ENCODE assay signal across 24 cellular contexts in the genomic region with DNA sequence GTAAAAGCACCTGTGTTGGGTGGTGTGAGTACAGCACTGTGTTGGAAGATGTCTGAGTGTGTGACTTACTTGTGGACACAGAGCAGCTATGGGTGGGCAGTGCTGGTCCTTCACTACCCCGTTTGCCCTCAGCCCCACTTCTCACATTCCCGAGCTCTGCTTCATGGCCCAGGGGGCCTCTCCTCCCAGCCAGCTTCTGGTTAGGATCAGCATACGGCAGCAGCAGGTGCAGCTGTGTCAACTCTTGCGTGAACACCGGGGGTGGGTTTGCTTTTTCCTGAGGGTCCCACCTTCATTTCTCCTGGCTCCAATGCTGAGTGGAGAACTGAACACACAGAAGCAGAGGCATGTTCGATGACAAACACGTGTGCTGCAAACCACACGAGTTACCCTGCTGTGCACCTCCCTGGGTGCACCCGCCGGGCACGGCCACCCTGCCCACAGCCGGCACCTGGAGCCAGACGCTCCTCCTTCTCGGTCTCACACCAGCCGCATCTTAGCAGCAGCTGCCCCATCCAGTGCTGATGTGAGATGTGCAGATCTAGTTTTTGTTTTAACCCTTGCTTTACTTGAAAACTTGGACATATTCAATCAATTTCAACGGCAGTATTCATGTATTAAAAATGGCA. TPM values are rescaled to one million over a fixed set of nuclear protein-coding genes. Genes with fewer than 3 reads are reported as not detected.
DNase-seq lines count a peak whose midpoint lies in the region; ATAC-seq, FAIRE-seq and TF ChIP-seq lines count a peak whose summit lies in the region.
"Had no signal": no experiment of that assay in that cellular context is flagged by ENCODE, and none has a peak within 500 bp of the region (broad histone marks: within the 10 kb centered on the region; RNA-seq: fewer than 3 reads in every experiment).

No MANE protein-coding gene starts in this region.

- H3K4me1 ChIP-seq in HepG2 (ENCODE audit: insufficient read depth, low read length) (no peaks in the 10 kb centered on the region), PC-9 (replicated peaks; ENCODE audit: insufficient read depth) (no peaks in the 10 kb centered on the region)
- H3K4me1 ChIP-seq: right lobe of liver had no signal

- H4K20me1 ChIP-seq in HepG2 (ENCODE audit: insufficient read depth, low read length) = peaks cover 4% of the 10 kb centered on the region; the same call in 1 of the 2 replicates
- H4K20me1 ChIP-seq in PC-9 (ENCODE audit: insufficient read depth) = peaks cover 3% of the 10 kb centered on the region

- H3K4me3 ChIP-seq in HepG2 (replicated peaks in 1 of 3; ENCODE audit: insufficient read depth in 1 of 3, low read depth in 2 of 3, low read length in 3 of 3) (no peak overlapping the region), PC-9 (no peak overlapping the region)
- H3K4me3 ChIP-seq: right lobe of liver had no signal

- no peak for TF ChIP-seq POLR2A in HepG2 (IDR thresholded peaks at IDR 0.05; ENCODE audit: insufficient read depth in 1 of 2, low read depth in 2 of 2, low read length in 2 of 2)

- BruUV-seq in HepG2 (replicated peaks; lab: Mats Ljungman, UMichigan) (no TSS peak), PC-9 (replicated peaks; lab: Mats Ljungman, UMichigan) (no TSS peak)

- H3K9me3 ChIP-seq in HepG2 (ENCODE audit: low read length) (peaks cover 25% of the 10 kb centered on the region), PC-9 (ENCODE audit: insufficient read depth, low read depth) (peaks cover 30% of the 10 kb centered on the region)
- H3K9me3 ChIP-seq: right lobe of liver had no signal

- peaks cover 23% of the 10 kb centered on the region for H3F3A ChIP-seq in PC-9 (ENCODE audit: insufficient read depth, low read depth)

- FAIRE-seq in HepG2 (lab: Jason Lieb, UNC) = no peak
- FAIRE-seq: colon, endothelial cell of umbilical vein, RCC 7860, TTC549 had no signal

- H2AFZ ChIP-seq in HepG2 (ENCODE audit: low read length) = no peak overlapping the region
- H2AFZ ChIP-seq in PC-9 = no peak overlapping the region

- WGBS in HepG2 (ENCODE audit: low lambda C conversion rate) = 98% methylated on average over 14 of the region's 16 CpGs

- H3K27ac ChIP-seq in HepG2 (ENCODE audit: extremely low read length, insufficient read depth, low read length) (no peak overlapping the region), PC-9 (no peak overlapping the region)
- H3K27ac ChIP-seq: right lobe of liver had no signal

- H3K27me3 ChIP-seq in HepG2 (ENCODE audit: control insufficient read depth in 1 of 2, insufficient read depth in 2 of 2, low read length in 2 of 2) (no peaks in the 10 kb centered on the region), PC-9 (ENCODE audit: insufficient read depth, low read depth) (no peaks in the 10 kb centered on the region)
- H3K27me3 ChIP-seq: right lobe of liver had no signal

- DNase-seq in natural killer cell = no peak
- no peak for DNase-seq in natural killer cell treated with Interleukin-12 subunit alpha and Interleukin-12 subunit beta and Interleukin-15 and Interleukin-18, amount 100 ng/mL, for 72 hours (ENCODE audit: low spot score)
- DNase-seq in NCI-H345 treated with DMSO at 0.1 percent for 48 hours (lab: John Stamatoyannopoulos, UW; ENCODE audit: unreplicated experiment) = peak; percentile 79
- no peak for DNase-seq in HepG2 (ENCODE audit: low spot score)
- no peak for DNase-seq in PC-9
- DNase-seq in DMS53 treated with DMSO at 0.1 percent for 48 hours (lab: John Stamatoyannopoulos, UW; ENCODE audit: unreplicated experiment) = no peak
- DNase-seq: ACHN; activated CD4-positive, alpha-beta T cell treated with anti-CD3 and anti-CD28 coated beads, Interleukin-2, amount 50 U/mL, for 4 hours; hypothalamus; KBM-7; kidney glomerular epithelial cell; MV-4-11; NCI-H774; stimulated activated naive CD8-positive, alpha-beta T cell treated with anti-CD3 and anti-CD28 coated beads, Interleukin-15, amount 100 ng/mL, for 72 hours had no signal

- CTCF ChIA-PET in HepG2 (lab: Yijun Ruan, JAX; ENCODE audit: low intra/inter-chr PET ratio, low total read pairs) = no interaction called here
- CTCF ChIA-PET in PC-9 (lab: Charles Lee) = no interaction called here

- H3K9me3 Mint-ChIP-seq in natural killer cell = peaks cover 3 to 4% of the 10 kb centered on the region in 2 donors
- H3K9me3 Mint-ChIP-seq in natural killer cell treated with Interleukin-12 subunit alpha and Interleukin-12 subunit beta and Interleukin-15 and Interleukin-18, amount 100 ng/mL, for 72 hours = peaks cover 14% of the 10 kb centered on the region

- TF ChIP-seq EP300 in HepG2 (IDR thresholded peaks at IDR 0.05; ENCODE audit: low read depth in 2 of 2, low read length in 2 of 2) (no peak), HepG2 (CRISPR knock-in tag; IDR thresholded peaks at IDR 0.05; ENCODE audit: borderline replicate concordance) (no peak)

- ATAC-seq in natural killer cell (peak in 1 of 3 donors; percentile 33), HepG2 (peak; percentile 30), GM21515 (IDR thresholded peaks at IDR 0.05; ENCODE audit: unreplicated experiment) (no peak), HG03469 (IDR thresholded peaks at IDR 0.05; ENCODE audit: unreplicated experiment) (no peak)
- ATAC-seq in natural killer cell treated with Interleukin-12 subunit alpha and Interleukin-12 subunit beta and Interleukin-15 and Interleukin-18, amount 100 ng/mL, for 72 hours = no peak
- ATAC-seq: activated naive CD4-positive, alpha-beta T cell treated with anti-CD3 and anti-CD28 coated beads, Interleukin-2, amount 50 U/mL, for 72 hours; stimulated activated naive CD8-positive, alpha-beta T cell treated with anti-CD3 and anti-CD28 coated beads, Interleukin-15, amount 100 ng/mL, for 72 hours had no signal

- no peaks in the 10 kb centered on the region for H3K9me2 ChIP-seq in PC-9 (ENCODE audit: insufficient read depth)

- H3K4me3 Mint-ChIP-seq in natural killer cell = no peak overlapping the region
- no peak overlapping the region for H3K4me3 Mint-ChIP-seq in natural killer cell treated with Interleukin-12 subunit alpha and Interleukin-12 subunit beta and Interleukin-15 and Interleukin-18, amount 100 ng/mL, for 72 hours
- H3K4me3 Mint-ChIP-seq: CD8-positive, alpha-beta memory T cell; stimulated activated naive CD8-positive, alpha-beta T cell treated with anti-CD3 and anti-CD28 coated beads, Interleukin-15, amount 100 ng/mL, for 72 hours had no signal

- in situ Hi-C loops in HepG2 (cut with HindIII; ENCODE audit: extremely low pct_ligation_motif_present, low pct_unique_long_range_greater_than_20kb) = no loop called here

- TF ChIP-seq CTCF in natural killer cell (IDR thresholded peaks at IDR 0.05) = no peak
- no peak for TF ChIP-seq CTCF in HepG2 (CRISPR knock-in tag; IDR thresholded peaks at IDR 0.05)
- TF ChIP-seq CTCF in PC-9 (conservative IDR thresholded peaks at IDR 0.05) = no peak

- no peak for TF ChIP-seq RAD21 in HepG2 (CRISPR knock-in tag; IDR thresholded peaks at IDR 0.05)

- POLR2A ChIA-PET in HepG2 (lab: Yijun Ruan, JAX) (no interaction called here), PC-9 (lab: Charles Lee; ENCODE audit: unreplicated experiment) (no interaction called here)

- peak overlapping the region; percentile 20 to 39 for H3K27ac Mint-ChIP-seq in natural killer cell
- no peak overlapping the region for H3K27ac Mint-ChIP-seq in natural killer cell treated with Interleukin-12 subunit alpha and Interleukin-12 subunit beta and Interleukin-15 and Interleukin-18, amount 100 ng/mL, for 72 hours

- intact Hi-C loops in natural killer cell (cut with micrococcal nuclease) = no loop called here
- intact Hi-C loops in HepG2 (cut with micrococcal nuclease; ENCODE audit: unreplicated experiment) = no loop called here
- intact Hi-C loops in PC-9 (cut with micrococcal nuclease; ENCODE audit: unreplicated experiment) = no loop called here

- no peak overlapping the region for H3K9ac ChIP-seq in HepG2 (ENCODE audit: insufficient read depth, low read depth, low read length)

- H3K36me3 ChIP-seq in HepG2 (replicated peaks in 1 of 2; ENCODE audit: control insufficient read depth in 1 of 2, insufficient read depth in 2 of 2, low read length in 2 of 2) (peaks cover 5 to 20% of the 10 kb centered on the region in 2 experiments; a peak in 4 of 5 replicates), PC-9 (ENCODE audit: low read depth) (peaks cover 14% of the 10 kb centered on the region; the same call in 1 of the 2 replicates)

- H3K4me1 Mint-ChIP-seq in natural killer cell = peaks cover 14 to 18% of the 10 kb centered on the region in 2 donors
- H3K4me1 Mint-ChIP-seq in natural killer cell treated with Interleukin-12 subunit alpha and Interleukin-12 subunit beta and Interleukin-15 and Interleukin-18, amount 100 ng/mL, for 72 hours (ENCODE audit: low read depth in 2 of 2) = peaks cover 8 to 18% of the 10 kb centered on the region in 2 donors
- H3K4me1 Mint-ChIP-seq: stimulated activated naive CD8-positive, alpha-beta T cell treated with anti-CD3 and anti-CD28 coated beads, Interleukin-15, amount 100 ng/mL, for 72 hours had no signal

- H3K79me2 ChIP-seq in HepG2 (ENCODE audit: insufficient read depth, low read length) (no peaks in the 10 kb centered on the region), PC-9 (ENCODE audit: low read depth) (no peaks in the 10 kb centered on the region)

- peaks cover 0 to under 1% of the 10 kb centered on the region in 2 donors for H3K27me3 Mint-ChIP-seq in natural killer cell (ENCODE audit: low read depth in 2 of 2)
- no peaks in the 10 kb centered on the region for H3K27me3 Mint-ChIP-seq in natural killer cell treated with Interleukin-12 subunit alpha and Interleukin-12 subunit beta and Interleukin-15 and Interleukin-18, amount 100 ng/mL, for 72 hours
- H3K27me3 Mint-ChIP-seq: stimulated activated naive CD8-positive, alpha-beta T cell treated with anti-CD3 and anti-CD28 coated beads, Interleukin-15, amount 100 ng/mL, for 72 hours had no signal

- H3K36me3 Mint-ChIP-seq in natural killer cell = peaks cover 12% of the 10 kb centered on the region
- peaks cover 37% of the 10 kb centered on the region for H3K36me3 Mint-ChIP-seq in natural killer cell treated with Interleukin-12 subunit alpha and Interleukin-12 subunit beta and Interleukin-15 and Interleukin-18, amount 100 ng/mL, for 72 hours

- H3K4me2 ChIP-seq in HepG2 (ENCODE audit: low read depth, low read length) (no peak overlapping the region), PC-9 (no peak overlapping the region)

RNA-seq across cellular contexts. Expression of a gene that starts 14.9 kb away (rescaled TPM):
- total RNA-seq in natural killer cell (not detected), HepG2 (2016; rRNA removed; fragmentation: Illumina TruSeq; extraction: Trizol) (not detected in 2 replicates), PC-9 (2021) (not detected in 2 replicates)
- not detected for total RNA-seq in natural killer cell treated with Interleukin-12 subunit alpha and Interleukin-12 subunit beta and Interleukin-15 and Interleukin-18, amount 100 ng/mL, for 72 hours
- total RNA-seq in HepG2 (2016; cell fraction: cytosol; rRNA removed; fragmentation: Illumina TruSeq; extraction: Trizol; ENCODE audit: low read depth) = not detected in 2 replicates
- total RNA-seq in HepG2 (2016; cell fraction: insoluble cytoplasmic fraction; rRNA removed; fragmentation: Illumina TruSeq; extraction: Trizol) = not detected in 2 replicates
- total RNA-seq in HepG2 (2016; cell fraction: membrane; rRNA removed; fragmentation: Illumina TruSeq; extraction: Trizol) = not detected in 2 replicates
- not detected in 2 replicates for total RNA-seq in HepG2 (2016; cell fraction: nucleus; rRNA removed; fragmentation: Illumina TruSeq; extraction: Trizol)
- 0.01 and 0.12 TPM in 2 replicates for polyA plus RNA-seq in HepG2 (2011; rRNA removed)
- polyA plus RNA-seq in HepG2 (2011; cell fraction: cytosol; rRNA removed) = 0.03 and 0.06 TPM in 2 replicates
- polyA plus RNA-seq in HepG2 (2011; cell fraction: nucleus; rRNA removed) = 0.18 and 0.36 TPM in 2 replicates
- 0.15 and 0.17 TPM in 2 replicates for polyA plus RNA-seq in HepG2 (2012)
- polyA plus RNA-seq in HepG2 (2016; cell fraction: cytosol; fragmentation: Illumina TruSeq; extraction: Trizol; ENCODE audit: low read depth) = not detected in 2 replicates
- polyA plus RNA-seq in HepG2 (2016; cell fraction: insoluble cytoplasmic fraction; fragmentation: Illumina TruSeq; extraction: Trizol; ENCODE audit: low read depth) = not detected in 2 replicates
- not detected in 2 replicates for polyA plus RNA-seq in HepG2 (2016; cell fraction: membrane; fragmentation: Illumina TruSeq; extraction: Trizol; ENCODE audit: low read depth)
- not detected in 2 replicates for polyA plus RNA-seq in HepG2 (2016; cell fraction: nucleus; fragmentation: Illumina TruSeq; extraction: Trizol; ENCODE audit: insufficient read depth, low read depth)
- 0.12 and 0.14 TPM in 2 replicates for polyA minus RNA-seq in HepG2 (2011; rRNA and poly(A)+ RNA removed; ENCODE audit: low replicate concordance)
- not detected in 2 replicates for polyA minus RNA-seq in HepG2 (2011; cell fraction: cytosol; rRNA and poly(A)+ RNA removed)
- polyA minus RNA-seq in HepG2 (2011; cell fraction: nucleus; rRNA and poly(A)+ RNA removed) = 0.12 TPM in 1 of 2 replicates, not detected in the other
- total RNA-seq: activated naive CD4-positive, alpha-beta T cell treated with anti-CD3 and anti-CD28 coated beads, Interleukin-2, amount 50 U/mL, for 72 hours; CD8-positive, alpha-beta memory T cell; endothelial cell of umbilical vein; fibroblast of villous mesenchyme; right lobe of liver had no signal
- polyA plus RNA-seq: CD8-positive, alpha-beta memory T cell; endothelial cell of umbilical vein had no signal

Comparison
In these comparisons a context has a peak if more than half of its experiments do, and no peak if none do; other contexts are left out.
1. H3K27ac Mint-ChIP-seq: peak in natural killer cell (2 of 2); none in natural killer cell treated with Interleukin-12 subunit alpha and Interleukin-12 subunit beta and Interleukin-15 and Interleukin-18, amount 100 ng/mL, for 72 hours (0 of 2).